In genomic region chr9:79581794-79582193, GRCh38 we compare ENCODE assay signal across 8 cellular contexts.
A peak's percentile ranks its signal among the peaks of the same experiment; 100 is the strongest.
DNase-seq lines count a peak whose midpoint lies in the region.

No MANE protein-coding gene starts in this region.

- no peaks in the 10 kb centered on the region for H3K27me3 Mint-ChIP-seq in stimulated activated naive CD8-positive, alpha-beta T cell treated with anti-CD3 and anti-CD28 coated beads, Interleukin-15, Interleukin-2, amounts not matched to agents 100 ng/mL and 50 ng/mL, for 24 hours

- peak; percentile 18 for DNase-seq in activated gamma-delta T cell treated with Interleukin-2 at 50 U/mL for 16 hours
- DNase-seq in activated gamma-delta T cell (lab: John Stamatoyannopoulos, UW), result no peak
- DNase-seq in activated T-cell treated with anti-CD3 and anti-CD28 coated beads for 4 hours, result peak; percentile 13
- peak; percentile 44 for DNase-seq in glomerular visceral epithelial cell (ENCODE audit: extremely low spot score)
- DNase-seq in NCI-H1694 (lab: John Stamatoyannopoulos, UW), result no peak
- no peak for DNase-seq in ACHN
- no peak for DNase-seq in NCI-H2196 (lab: John Stamatoyannopoulos, UW; ENCODE audit: unreplicated experiment)

- peak overlapping the region; percentile 47 for H3K4me3 Mint-ChIP-seq in stimulated activated naive CD8-positive, alpha-beta T cell treated with anti-CD3 and anti-CD28 coated beads, Interleukin-15, Interleukin-2, amounts not matched to agents 100 ng/mL and 50 ng/mL, for 24 hours

- peaks cover 83% of the 10 kb centered on the region for H3K4me1 Mint-ChIP-seq in stimulated activated naive CD8-positive, alpha-beta T cell treated with anti-CD3 and anti-CD28 coated beads, Interleukin-15, Interleukin-2, amounts not matched to agents 100 ng/mL and 50 ng/mL, for 24 hours (ENCODE audit: low read depth)

- no peaks in the 10 kb centered on the region for H3K9me3 Mint-ChIP-seq in stimulated activated naive CD8-positive, alpha-beta T cell treated with anti-CD3 and anti-CD28 coated beads, Interleukin-15, Interleukin-2, amounts not matched to agents 100 ng/mL and 50 ng/mL, for 24 hours

- H3K36me3 Mint-ChIP-seq in stimulated activated naive CD8-positive, alpha-beta T cell treated with anti-CD3 and anti-CD28 coated beads, Interleukin-15, Interleukin-2, amounts not matched to agents 100 ng/mL and 50 ng/mL, for 24 hours (ENCODE audit: low read depth), result peaks cover 32% of the 10 kb centered on the region

- in situ Hi-C loops in ACHN (cut with HindIII; ENCODE audit: low pct_ligation_motif_present, low pct_unique_long_range_greater_than_20kb, low sequenced_read_pairs), result no loop called here

- peak overlapping the region; percentile 45 for H3K27ac Mint-ChIP-seq in stimulated activated naive CD8-positive, alpha-beta T cell treated with anti-CD3 and anti-CD28 coated beads, Interleukin-15, Interleukin-2, amounts not matched to agents 100 ng/mL and 50 ng/mL, for 24 hours

Comparison
In these comparisons a context has a peak if more than half of its experiments do, and no peak if none do; other contexts are left out.
1. DNase-seq: peak in activated gamma-delta T cell treated with Interleukin-2 at 50 U/mL for 16 hours (single experiment), activated T-cell treated with anti-CD3 and anti-CD28 coated beads for 4 hours (single experiment) and glomerular visceral epithelial cell (single experiment); none in activated gamma-delta T cell (single experiment), NCI-H1694 (single experiment), ACHN (single experiment) and NCI-H2196 (single experiment).